In the genomic region with DNA sequence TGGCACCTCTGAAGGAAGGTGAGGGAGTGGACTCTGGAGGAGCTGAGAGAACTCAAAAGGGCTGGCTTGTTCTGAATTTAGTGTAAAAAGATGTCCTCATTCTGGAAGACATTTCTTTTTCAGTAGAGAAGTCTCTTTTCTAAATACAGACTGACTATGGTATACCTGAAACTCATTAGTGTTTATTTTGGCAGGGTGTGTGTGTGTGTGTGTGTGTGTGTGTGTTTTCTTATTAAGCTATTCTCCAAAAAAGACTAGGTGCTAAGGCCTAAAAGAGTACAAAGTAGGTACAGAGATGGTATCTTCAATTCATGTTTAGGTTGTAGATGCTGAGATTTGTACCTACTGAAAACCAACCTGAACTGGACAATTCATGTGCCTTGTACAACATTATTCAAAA, we compare ENCODE assay signal across 29 cellular contexts.
"Had no signal": no experiment of that assay in that cellular context is flagged by ENCODE, and none has a peak within 500 bp of the region (broad histone marks: within the 10 kb centered on the region; RNA-seq: fewer than 3 reads in every experiment).

No MANE protein-coding gene starts in this region.

- H3K27ac Mint-ChIP-seq: activated CD4-positive, alpha-beta memory T cell treated with anti-CD3 and anti-CD28 coated beads for 36 hours; activated CD4-positive, alpha-beta T cell treated with anti-CD3 and anti-CD28 coated beads, Interleukin-2, amount 10 ng/mL, durations not matched to agents 7 days and 5 days; activated naive CD4-positive, alpha-beta T cell treated with anti-CD3 and anti-CD28 coated beads for 36 hours; activated naive CD8-positive, alpha-beta T cell; T-cell had no signal

- H3K4me3 Mint-ChIP-seq: activated CD4-positive, alpha-beta memory T cell treated with anti-CD3 and anti-CD28 coated beads for 36 hours; activated CD4-positive, alpha-beta T cell treated with anti-CD3 and anti-CD28 coated beads, Interleukin-2, amount 10 ng/mL, durations not matched to agents 7 days and 5 days; activated naive CD4-positive, alpha-beta T cell treated with anti-CD3 and anti-CD28 coated beads for 36 hours; activated naive CD8-positive, alpha-beta T cell; activated T-cell treated with anti-CD3 and anti-CD28 coated beads, Interleukin-2, amount 50 U/mL, for 4 hours; brain; central memory CD8-positive, alpha-beta T cell; T-cell had no signal

- H3K27ac ChIP-seq: VCaP had no signal

- H3K27me3 Mint-ChIP-seq: activated CD4-positive, alpha-beta memory T cell treated with anti-CD3 and anti-CD28 coated beads for 36 hours; activated CD4-positive, alpha-beta T cell treated with anti-CD3 and anti-CD28 coated beads, Interleukin-2, amount 10 ng/mL, durations not matched to agents 7 days and 5 days; activated naive CD8-positive, alpha-beta T cell; brain; central memory CD8-positive, alpha-beta T cell; T-cell had no signal

- FAIRE-seq: astrocyte, RCC 7860 had no signal

- H3K36me3 Mint-ChIP-seq: activated CD4-positive, alpha-beta memory T cell treated with anti-CD3 and anti-CD28 coated beads for 36 hours; activated naive CD8-positive, alpha-beta T cell; brain; T-cell had no signal

- ATAC-seq: activated T-cell treated with anti-CD3 and anti-CD28 coated beads, Interleukin-2, amount 50 U/mL, for 4 hours; T-cell had no signal

- H3K4me1 Mint-ChIP-seq: activated CD4-positive, alpha-beta T cell treated with anti-CD3 and anti-CD28 coated beads, Interleukin-2, amount 10 ng/mL, durations not matched to agents 7 days and 5 days; central memory CD8-positive, alpha-beta T cell; T-cell had no signal

- H3K9me3 Mint-ChIP-seq: activated CD4-positive, alpha-beta T cell treated with anti-CD3 and anti-CD28 coated beads, Interleukin-2, amount 10 ng/mL, durations not matched to agents 7 days and 5 days; activated naive CD4-positive, alpha-beta T cell treated with anti-CD3 and anti-CD28 coated beads for 36 hours; activated T-cell treated with anti-CD3 and anti-CD28 coated beads, Interleukin-2, amount 50 U/mL, for 4 hours; central memory CD8-positive, alpha-beta T cell; T-cell had no signal

- DNase-seq: activated CD4-positive, alpha-beta memory T cell treated with anti-CD3 and anti-CD28 coated beads for 36 hours; activated CD4-positive, alpha-beta T cell treated with anti-CD3 and anti-CD28 coated beads, Interleukin-2, amount 10 ng/mL, durations not matched to agents 7 days and 5 days; activated CD4-positive, CD25-positive, alpha-beta regulatory T cell; activated CD8-positive, alpha-beta memory T cell treated with anti-CD3 and anti-CD28 coated beads for 24 hours; activated gamma-delta T cell; activated naive CD4-positive, alpha-beta T cell treated with anti-CD3 and anti-CD28 coated beads for 36 hours; activated T-cell treated with anti-CD3 and anti-CD28 coated beads, Interleukin-2, amount 50 U/mL, for 4 hours; Kasumi-1; KBM-7; NCI-H1092; NCI-H1417; NCI-H2029; NCI-H2107; NCI-H2171 treated with DMSO at 0.1 percent for 48 hours; NCI-H226; NCI-H510A; NCI-H69; NK-92 treated with Interleukin-12 subunit alpha and Interleukin-12 subunit beta, amount 100 ng/mL, for 24 hours; OCI-M1; SHP77 treated with DMSO at 0.1 percent for 48 hours; T-cell; T-helper 2 cell; T1000 had no signal
